In the genomic region with DNA sequence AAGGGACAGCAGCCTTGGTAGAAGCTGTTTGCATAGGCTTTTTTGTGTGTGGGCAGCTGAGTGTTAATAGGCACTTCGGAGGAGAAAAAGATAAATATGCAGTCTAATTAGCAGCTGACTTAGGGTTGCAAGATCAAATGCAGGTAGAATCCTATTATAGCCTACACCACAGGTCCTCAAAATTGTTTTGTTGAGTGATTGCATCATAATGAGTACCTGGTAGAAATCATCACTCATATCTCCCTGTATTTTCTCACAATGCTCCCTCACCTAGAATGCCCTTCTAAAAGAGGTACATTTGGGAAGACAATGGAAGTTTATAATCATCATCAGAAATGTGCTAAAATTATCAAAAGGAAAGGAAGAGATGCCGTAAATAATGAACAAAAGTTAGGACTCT, we compare ENCODE assay signal across 1 cellular context.
A peak's percentile ranks its signal among the peaks of the same experiment; 100 is the strongest.
TF ChIP-seq lines count a peak whose summit lies in the region.

No MANE protein-coding gene starts in this region.

TF ChIP-seq in K562, 482 proteins besides CTCF, POLR2A, EP300 and RAD21 (continued from another document):
- TF ChIP-seq, protein P1, sequence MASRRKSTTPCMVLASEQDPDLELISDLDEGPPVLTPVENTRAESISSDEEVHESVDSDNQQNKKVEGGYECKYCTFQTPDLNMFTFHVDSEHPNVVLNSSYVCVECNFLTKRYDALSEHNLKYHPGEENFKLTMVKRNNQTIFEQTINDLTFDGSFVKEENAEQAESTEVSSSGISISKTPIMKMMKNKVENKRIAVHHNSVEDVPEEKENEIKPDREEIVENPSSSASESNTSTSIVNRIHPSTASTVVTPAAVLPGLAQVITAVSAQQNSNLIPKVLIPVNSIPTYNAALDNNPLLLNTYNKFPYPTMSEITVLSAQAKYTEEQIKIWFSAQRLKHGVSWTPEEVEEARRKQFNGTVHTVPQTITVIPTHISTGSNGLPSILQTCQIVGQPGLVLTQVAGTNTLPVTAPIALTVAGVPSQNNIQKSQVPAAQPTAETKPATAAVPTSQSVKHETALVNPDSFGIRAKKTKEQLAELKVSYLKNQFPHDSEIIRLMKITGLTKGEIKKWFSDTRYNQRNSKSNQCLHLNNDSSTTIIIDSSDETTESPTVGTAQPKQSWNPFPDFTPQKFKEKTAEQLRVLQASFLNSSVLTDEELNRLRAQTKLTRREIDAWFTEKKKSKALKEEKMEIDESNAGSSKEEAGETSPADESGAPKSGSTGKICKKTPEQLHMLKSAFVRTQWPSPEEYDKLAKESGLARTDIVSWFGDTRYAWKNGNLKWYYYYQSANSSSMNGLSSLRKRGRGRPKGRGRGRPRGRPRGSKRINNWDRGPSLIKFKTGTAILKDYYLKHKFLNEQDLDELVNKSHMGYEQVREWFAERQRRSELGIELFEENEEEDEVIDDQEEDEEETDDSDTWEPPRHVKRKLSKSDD (conservative IDR thresholded peaks at IDR 0.05; ENCODE audit: low read length), result no peak
- TF ChIP-seq HNRNPH1 (optimal IDR thresholded peaks at IDR 0.05; ENCODE audit: low read depth, low read length) (no peak), CEBPG (CRISPR knock-in tag; IDR thresholded peaks at IDR 0.05) (no peak), CEBPG (tag; conservative IDR thresholded peaks at IDR 0.05 in 1 of 2, IDR thresholded peaks at IDR 0.05 in 1 of 2) (peak; percentile 28 to 84; a peak in 2 of 4 replicates), MXI1 (IDR thresholded peaks at IDR 0.05; ENCODE audit: low read depth, low read length) (no peak), ZNF217 (CRISPR knock-in tag; IDR thresholded peaks at IDR 0.05) (no peak)
- TF ChIP-seq, protein P2, sequence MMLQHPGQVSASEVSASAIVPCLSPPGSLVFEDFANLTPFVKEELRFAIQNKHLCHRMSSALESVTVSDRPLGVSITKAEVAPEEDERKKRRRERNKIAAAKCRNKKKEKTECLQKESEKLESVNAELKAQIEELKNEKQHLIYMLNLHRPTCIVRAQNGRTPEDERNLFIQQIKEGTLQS (IDR thresholded peaks at IDR 0.05), result peak; percentile 47; the same call in 1 of the 2 replicates
- TF ChIP-seq, protein P2 (CRISPR knock-in tag; conservative IDR thresholded peaks at IDR 0.05), result no peak
- TF ChIP-seq, protein P3, sequence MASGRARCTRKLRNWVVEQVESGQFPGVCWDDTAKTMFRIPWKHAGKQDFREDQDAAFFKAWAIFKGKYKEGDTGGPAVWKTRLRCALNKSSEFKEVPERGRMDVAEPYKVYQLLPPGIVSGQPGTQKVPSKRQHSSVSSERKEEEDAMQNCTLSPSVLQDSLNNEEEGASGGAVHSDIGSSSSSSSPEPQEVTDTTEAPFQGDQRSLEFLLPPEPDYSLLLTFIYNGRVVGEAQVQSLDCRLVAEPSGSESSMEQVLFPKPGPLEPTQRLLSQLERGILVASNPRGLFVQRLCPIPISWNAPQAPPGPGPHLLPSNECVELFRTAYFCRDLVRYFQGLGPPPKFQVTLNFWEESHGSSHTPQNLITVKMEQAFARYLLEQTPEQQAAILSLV (tag; IDR thresholded peaks at IDR 0.05), result peak; percentile 28; the same call in 1 of the 2 replicates
TF ChIP-seq in K562: peak in this region for 4.
